Comparison of ENCODE assay signal across 17 cellular contexts in the genomic region with DNA sequence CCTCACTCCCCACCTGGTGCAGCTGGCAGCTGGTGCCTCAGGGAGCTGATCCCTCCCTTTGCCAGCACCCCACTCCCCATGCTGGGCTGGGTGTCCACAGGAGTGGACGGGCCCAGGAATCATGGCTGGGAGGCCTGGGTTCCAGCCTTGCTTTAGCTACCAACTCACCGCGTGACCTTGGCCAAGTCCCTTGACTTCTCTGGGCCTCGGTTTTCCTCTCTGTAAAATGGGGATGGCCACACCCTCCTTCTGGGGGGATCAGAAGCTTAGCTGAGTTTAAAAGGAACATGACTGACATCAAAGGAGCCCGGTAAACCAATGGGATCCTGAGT.
A peak's percentile ranks its signal among the peaks of the same experiment; 100 is the strongest.
DNase-seq lines count a peak whose midpoint lies in the region; ATAC-seq and TF ChIP-seq lines count a peak whose summit lies in the region.
"Had no signal": no experiment of that assay in that cellular context is flagged by ENCODE, and none has a peak within 500 bp of the region (broad histone marks: within the 10 kb centered on the region; RNA-seq: fewer than 3 reads in every experiment).

No MANE protein-coding gene starts in this region.

- H3K27ac ChIP-seq in DND-41 (ENCODE audit: low read length): no peak overlapping the region
- no peak overlapping the region for H3K27ac ChIP-seq in MM.1S (ENCODE audit: low read length)
- H3K27ac ChIP-seq: psoas muscle had no signal

- no peaks in the 10 kb centered on the region for H3F3A ChIP-seq in MM.1S (ENCODE audit: insufficient read depth, low read length)

- peaks cover 68% of the 10 kb centered on the region for H3K4me1 Mint-ChIP-seq in T-helper 2 cell treated with Interferon-gamma antibody and Interleukin-4, amounts not matched to agents 5 μg/mL and 100 μg/mL, for 36 hours (ENCODE audit: low read depth)
- peaks cover 77% of the 10 kb centered on the region for H3K4me1 Mint-ChIP-seq in activated naive CD8-positive, alpha-beta T cell (ENCODE audit: low read depth)
- peaks cover 59 to 87% of the 10 kb centered on the region in 2 donors for H3K4me1 Mint-ChIP-seq in natural killer cell

- no peaks in the 10 kb centered on the region for H3K9me3 Mint-ChIP-seq in T-helper 2 cell treated with Interferon-gamma antibody and Interleukin-4, amounts not matched to agents 5 μg/mL and 100 μg/mL, for 36 hours
- no peaks in the 10 kb centered on the region for H3K9me3 Mint-ChIP-seq in activated naive CD8-positive, alpha-beta T cell (ENCODE audit: low read depth)
- H3K9me3 Mint-ChIP-seq in natural killer cell: no peaks in the 10 kb centered on the region

- DNase-seq in T-helper 2 cell treated with Interferon-gamma antibody and Interleukin-4, amounts not matched to agents 5 μg/mL and 100 μg/mL, for 36 hours (ENCODE audit: low spot score): no peak
- DNase-seq in T-helper 2 cell (no peak), DND-41 (peak; percentile 30), natural killer cell (no peak), MM.1S (no peak)
- no peak for DNase-seq in activated CD8-positive, alpha-beta memory T cell treated with anti-CD3 and anti-CD28 coated beads, Interleukin-2, amount 50 U/mL, for 4 hours
- DNase-seq: 8988T; activated CD4-positive, CD25-positive, alpha-beta regulatory T cell; naive B cell; NCI-H1092 treated with DMSO at 0.1 percent for 48 hours had no signal

- TF ChIP-seq CTCF in DND-41 (IDR thresholded peaks at IDR 0.05; ENCODE audit: borderline replicate concordance, extremely low read depth, low read length, poor library complexity, severe bottlenecking) (no peak), natural killer cell (IDR thresholded peaks at IDR 0.05) (no peak), MM.1S (IDR thresholded peaks at IDR 0.05; ENCODE audit: low read length) (no peak)

- H3K9ac ChIP-seq in DND-41 (ENCODE audit: low read depth, low read length) (no peak overlapping the region; the same call in 1 of the 2 replicates), MM.1S (ENCODE audit: low read length) (no peak overlapping the region)

- H3K27me3 Mint-ChIP-seq in T-helper 2 cell treated with Interferon-gamma antibody and Interleukin-4, amounts not matched to agents 5 μg/mL and 100 μg/mL, for 36 hours (ENCODE audit: low read depth): no peaks in the 10 kb centered on the region
- no peaks in the 10 kb centered on the region for H3K27me3 Mint-ChIP-seq in activated naive CD8-positive, alpha-beta T cell
- H3K27me3 Mint-ChIP-seq in natural killer cell (ENCODE audit: low read depth in 2 of 2): no peaks in the 10 kb centered on the region

- no peaks in the 10 kb centered on the region for H3K9me3 ChIP-seq in DND-41 (ENCODE audit: insufficient read depth, low read length, severe bottlenecking)
- H3K9me3 ChIP-seq in MM.1S (replicated peaks; ENCODE audit: insufficient read depth, low read length): no peaks in the 10 kb centered on the region
- H3K9me3 ChIP-seq: BE2C, psoas muscle, spleen, thyroid gland had no signal

- H3K36me3 ChIP-seq in DND-41 (ENCODE audit: insufficient read depth, low read length) (no peaks in the 10 kb centered on the region), MM.1S (replicated peaks; ENCODE audit: insufficient read depth, low read length) (no peaks in the 10 kb centered on the region)
- H3K36me3 ChIP-seq: BE2C, spleen, thyroid gland had no signal

- intact Hi-C loops in natural killer cell (cut with micrococcal nuclease): no loop called here

- H3K4me2 ChIP-seq in DND-41 (ENCODE audit: insufficient read depth, low read length): peak overlapping the region; percentile 65
- H3K4me2 ChIP-seq in MM.1S (ENCODE audit: low read depth, low read length): no peak overlapping the region

- H2AFZ ChIP-seq in DND-41 (ENCODE audit: low read depth, low read length) (no peak overlapping the region), MM.1S (ENCODE audit: low read length) (no peak overlapping the region)

- H4K20me1 ChIP-seq in DND-41 (ENCODE audit: insufficient read depth, low read length) (peaks cover 8% of the 10 kb centered on the region), MM.1S (ENCODE audit: insufficient read depth, low read length) (no peaks in the 10 kb centered on the region)

- ATAC-seq in DND-41 (ENCODE audit: insufficient read depth, low read depth) (no peak), natural killer cell (no peak), GM21619 (IDR thresholded peaks at IDR 0.05; ENCODE audit: unreplicated experiment) (no peak)
- ATAC-seq: K562 had no signal

- H3K4me3 ChIP-seq in DND-41 (ENCODE audit: low read depth in 1 of 2, low read length in 2 of 2) (peak overlapping the region in 1 of 2 experiments; percentile 45; a peak in 1 of 4 replicates), MM.1S (ENCODE audit: low read length) (no peak overlapping the region)
- H3K4me3 ChIP-seq: K562, thyroid gland had no signal

- peak overlapping the region; percentile 94 for H3K27ac Mint-ChIP-seq in T-helper 2 cell treated with Interferon-gamma antibody and Interleukin-4, amounts not matched to agents 5 μg/mL and 100 μg/mL, for 36 hours
- peak overlapping the region; percentile 91 for H3K27ac Mint-ChIP-seq in activated naive CD8-positive, alpha-beta T cell
- H3K27ac Mint-ChIP-seq in natural killer cell: peak overlapping the region; percentile 92
- H3K27ac Mint-ChIP-seq: naive B cell had no signal

- H3K9me2 ChIP-seq in MM.1S (replicated peaks; ENCODE audit: insufficient read depth, low read length): no peaks in the 10 kb centered on the region

- H3K36me3 Mint-ChIP-seq in T-helper 2 cell treated with Interferon-gamma antibody and Interleukin-4, amounts not matched to agents 5 μg/mL and 100 μg/mL, for 36 hours (ENCODE audit: low read depth): peaks cover 2% of the 10 kb centered on the region
- no peaks in the 10 kb centered on the region for H3K36me3 Mint-ChIP-seq in activated naive CD8-positive, alpha-beta T cell
- H3K36me3 Mint-ChIP-seq in natural killer cell: no peaks in the 10 kb centered on the region
- H3K36me3 Mint-ChIP-seq: naive B cell had no signal

- H3K79me2 ChIP-seq in DND-41 (ENCODE audit: insufficient read depth, low read length) (no peaks in the 10 kb centered on the region), MM.1S (ENCODE audit: low read length) (no peaks in the 10 kb centered on the region)

- H3K4me3 Mint-ChIP-seq in T-helper 2 cell treated with Interferon-gamma antibody and Interleukin-4, amounts not matched to agents 5 μg/mL and 100 μg/mL, for 36 hours: peak overlapping the region; percentile 83
- peak overlapping the region; percentile 83 for H3K4me3 Mint-ChIP-seq in activated naive CD8-positive, alpha-beta T cell
- H3K4me3 Mint-ChIP-seq in natural killer cell: peak overlapping the region; percentile 92

- H3K27me3 ChIP-seq in DND-41 (ENCODE audit: insufficient read depth, low read length, poor library complexity) (peaks cover 9% of the 10 kb centered on the region), MM.1S (replicated peaks; ENCODE audit: insufficient read depth, low read length) (peaks cover 15% of the 10 kb centered on the region; the same call in 1 of the 2 replicates)
- H3K27me3 ChIP-seq: BE2C, thyroid gland had no signal

- H3K4me1 ChIP-seq in DND-41 (ENCODE audit: insufficient read depth, low read length): peaks cover 32% of the 10 kb centered on the region
- H3K4me1 ChIP-seq in MM.1S (ENCODE audit: low read length): no peaks in the 10 kb centered on the region
